Comparison of ENCODE assay signal across 8 cellular contexts in genomic region chr11:64007629-64008282, GRCh38. TPM values are rescaled to one million over a fixed set of nuclear protein-coding genes. Genes with fewer than 3 reads are reported as not detected.
DNase-seq lines count a peak whose midpoint lies in the region; ATAC-seq lines count a peak whose summit lies in the region.

No MANE protein-coding gene starts in this region.

- no peaks in the 10 kb centered on the region for H3K36me3 ChIP-seq in trophoblast cell (ENCODE audit: control insufficient read depth in 1 of 2, insufficient read depth in 2 of 2, low read length in 2 of 2)

- H2BK12ac ChIP-seq in trophoblast cell (ENCODE audit: low read length): no peak overlapping the region

- H2AK5ac ChIP-seq in trophoblast cell (ENCODE audit: low read length): no peak overlapping the region

- no peak overlapping the region for H3K9ac ChIP-seq in trophoblast cell (ENCODE audit: low read length)

- no peak overlapping the region for H3K27ac Mint-ChIP-seq in activated CD4-positive, alpha-beta T cell treated with anti-CD3 and anti-CD28 coated beads, Interleukin-2, amount 10 ng/mL, durations not matched to agents 24 days and 14 days

- H3K9me3 ChIP-seq in right cardiac atrium (ENCODE audit: control insufficient read depth, low read length) (no peaks in the 10 kb centered on the region), trophoblast cell (ENCODE audit: insufficient read depth, low read depth, low read length) (peaks cover under 1% of the 10 kb centered on the region)

- peaks cover 5% of the 10 kb centered on the region for H3K4me1 Mint-ChIP-seq in activated CD4-positive, alpha-beta T cell treated with anti-CD3 and anti-CD28 coated beads, Interleukin-2, amount 10 ng/mL, durations not matched to agents 24 days and 14 days

- H3K4me3 ChIP-seq in right cardiac atrium (ENCODE audit: low read length) (peak overlapping the region; percentile 21), trophoblast cell (ENCODE audit: low read depth, low read length) (no peak overlapping the region)

- no peaks in the 10 kb centered on the region for H3K79me1 ChIP-seq in trophoblast cell (ENCODE audit: low read length)

- peak; percentile 62 for DNase-seq in activated CD4-positive, alpha-beta T cell treated with anti-CD3 and anti-CD28 coated beads, Interleukin-2, amount 10 ng/mL, durations not matched to agents 24 days and 14 days
- no peak for DNase-seq in activated CD4-positive, alpha-beta T cell treated with anti-CD3 and anti-CD28 coated beads, Interleukin-2, amount 50 U/mL, for 4 hours
- DNase-seq in right cardiac atrium (peak; percentile 89 to 96 (median 95)), trophoblast cell (peak; percentile 44 to 80), NOMO-1 (lab: John Stamatoyannopoulos, UW; ENCODE audit: unreplicated experiment in 2 of 2) (no peak)

- WGBS in right cardiac atrium: 3% methylated on average over 40 of the region's 40 CpGs
- no CpG with 5 or more reads among the region's 40 CpGs for WGBS in trophoblast cell (ENCODE audit: extremely low coverage, insufficient coverage, insufficient read length)

- H3K4me3 Mint-ChIP-seq in activated CD4-positive, alpha-beta T cell treated with anti-CD3 and anti-CD28 coated beads, Interleukin-2, amount 10 ng/mL, durations not matched to agents 24 days and 14 days: peak overlapping the region; percentile 50

- intact Hi-C loops in activated CD4-positive, alpha-beta T cell treated with anti-CD3 and anti-CD28 coated beads, Interleukin-2, amount 10 ng/mL, durations not matched to agents 24 days and 14 days (cut with micrococcal nuclease): no loop called here
- intact Hi-C loops in right cardiac atrium (cut with DNase I): no loop called here

- H4K8ac ChIP-seq in trophoblast cell (ENCODE audit: low read depth, low read length): no peak overlapping the region

- no peak overlapping the region for H2AFZ ChIP-seq in trophoblast cell (ENCODE audit: insufficient read depth, low read length, poor library complexity)

- H3K27me3 ChIP-seq in right cardiac atrium (ENCODE audit: control insufficient read depth, insufficient read depth) (no peaks in the 10 kb centered on the region), trophoblast cell (ENCODE audit: insufficient read depth, low read length) (peaks cover 14% of the 10 kb centered on the region)

- H3K4me1 ChIP-seq in right cardiac atrium (ENCODE audit: control insufficient read depth, insufficient read depth, low read length) (peaks cover 4% of the 10 kb centered on the region), trophoblast cell (ENCODE audit: control insufficient read depth in 1 of 2, insufficient read depth in 2 of 2, low read length in 2 of 2) (peaks cover 12 to 16% of the 10 kb centered on the region in 2 experiments)

- peak overlapping the region; percentile 57 for H3K4me2 ChIP-seq in trophoblast cell (ENCODE audit: low read length)

- peak; percentile 90 to 92 for ATAC-seq in right cardiac atrium
- no peak for ATAC-seq in GM21390 (IDR thresholded peaks at IDR 0.05; ENCODE audit: unreplicated experiment)
- ATAC-seq in HG02970 (IDR thresholded peaks at IDR 0.05; ENCODE audit: low FRiP score, unreplicated experiment): no peak

- H3K14ac ChIP-seq in trophoblast cell (ENCODE audit: low read length): no peak overlapping the region

- no peak overlapping the region for H3K4ac ChIP-seq in trophoblast cell (ENCODE audit: low read depth, low read length)

- no peak overlapping the region for H3K23ac ChIP-seq in trophoblast cell (ENCODE audit: low read length)

- no peaks in the 10 kb centered on the region for H3K36me3 Mint-ChIP-seq in activated CD4-positive, alpha-beta T cell treated with anti-CD3 and anti-CD28 coated beads, Interleukin-2, amount 10 ng/mL, durations not matched to agents 24 days and 14 days (ENCODE audit: low read depth)

- peaks cover 27% of the 10 kb centered on the region for H3K27me3 Mint-ChIP-seq in activated CD4-positive, alpha-beta T cell treated with anti-CD3 and anti-CD28 coated beads, Interleukin-2, amount 10 ng/mL, durations not matched to agents 24 days and 14 days

- H3K27ac ChIP-seq in angular gyrus (ENCODE audit: low read depth, low read length) (peak overlapping the region; percentile 35), right cardiac atrium (ENCODE audit: low read length) (no peak overlapping the region), trophoblast cell (ENCODE audit: low read depth, low read length) (no peak overlapping the region)

- H2BK120ac ChIP-seq in trophoblast cell (ENCODE audit: insufficient read depth, low read length, poor library complexity): no peak overlapping the region

- H3K79me2 ChIP-seq in trophoblast cell (ENCODE audit: control insufficient read depth, insufficient read depth, low read length, poor library complexity): no peaks in the 10 kb centered on the region

- no peak overlapping the region for H2BK5ac ChIP-seq in trophoblast cell (ENCODE audit: low read depth, low read length, poor library complexity)

- peaks cover 14% of the 10 kb centered on the region for H3K9me3 Mint-ChIP-seq in activated CD4-positive, alpha-beta T cell treated with anti-CD3 and anti-CD28 coated beads, Interleukin-2, amount 10 ng/mL, durations not matched to agents 24 days and 14 days

- no peak overlapping the region for H3K18ac ChIP-seq in trophoblast cell (ENCODE audit: low read length)

- no peak overlapping the region for H4K12ac ChIP-seq in trophoblast cell (ENCODE audit: low read depth, low read length)

- no peak overlapping the region for H4K91ac ChIP-seq in trophoblast cell (ENCODE audit: low read depth, low read length)

RNA-seq across cellular contexts. Expression of gene OTUB1, which starts 21.5 kb away (rescaled TPM):
- 105 and 115 TPM in 2 replicates for total RNA-seq in activated CD4-positive, alpha-beta T cell treated with anti-CD3 and anti-CD28 coated beads, Interleukin-2, amount 10 ng/mL, durations not matched to agents 24 days and 14 days
- total RNA-seq in right cardiac atrium: 10 to 100 TPM; 44.9 to 55.8 (median 51.2) TPM
- 62.4 TPM for polyA plus RNA-seq in right cardiac atrium
- 88.2 and 91.1 TPM in 2 replicates for polyA plus RNA-seq in trophoblast cell (2013)

RNA-seq across cellular contexts. Expression of gene FLRT1, which starts 28.0 kb away (rescaled TPM):
- total RNA-seq in activated CD4-positive, alpha-beta T cell treated with anti-CD3 and anti-CD28 coated beads, Interleukin-2, amount 10 ng/mL, durations not matched to agents 24 days and 14 days: not detected in 2 replicates
- total RNA-seq in right cardiac atrium: 1 to 10 TPM in 3 of 4 donors, under 1 TPM in 1; 0.92 to 2.0 (median 1.6) TPM
- 1.5 TPM for polyA plus RNA-seq in right cardiac atrium
- 0.03 TPM in 2 replicates for polyA plus RNA-seq in trophoblast cell (2013)

RNA-seq across cellular contexts. Expression of gene COX8A, which starts 33.3 kb away (rescaled TPM):
- total RNA-seq in activated CD4-positive, alpha-beta T cell treated with anti-CD3 and anti-CD28 coated beads, Interleukin-2, amount 10 ng/mL, durations not matched to agents 24 days and 14 days: 302 TPM in 2 replicates
- total RNA-seq in right cardiac atrium: 100 to 1,000 TPM; 726 to 908 (median 798) TPM
- polyA plus RNA-seq in right cardiac atrium: 2,526 TPM
- 385 and 425 TPM in 2 replicates for polyA plus RNA-seq in trophoblast cell (2013)

Comparison
In these comparisons a context has a peak if more than half of its experiments do, and no peak if none do; other contexts are left out.
1. DNase-seq: peak in activated CD4-positive, alpha-beta T cell treated with anti-CD3 and anti-CD28 coated beads, Interleukin-2, amount 10 ng/mL, durations not matched to agents 24 days and 14 days (single experiment), right cardiac atrium (3 of 3) and trophoblast cell (2 of 2); none in activated CD4-positive, alpha-beta T cell treated with anti-CD3 and anti-CD28 coated beads, Interleukin-2, amount 50 U/mL, for 4 hours (0 of 2) and NOMO-1 (0 of 2).
2. ATAC-seq: peak in right cardiac atrium (2 of 2); none in GM21390 (single experiment) and HG02970 (single experiment).